8 cellular contexts compared by ENCODE assay signal in the genomic region with DNA sequence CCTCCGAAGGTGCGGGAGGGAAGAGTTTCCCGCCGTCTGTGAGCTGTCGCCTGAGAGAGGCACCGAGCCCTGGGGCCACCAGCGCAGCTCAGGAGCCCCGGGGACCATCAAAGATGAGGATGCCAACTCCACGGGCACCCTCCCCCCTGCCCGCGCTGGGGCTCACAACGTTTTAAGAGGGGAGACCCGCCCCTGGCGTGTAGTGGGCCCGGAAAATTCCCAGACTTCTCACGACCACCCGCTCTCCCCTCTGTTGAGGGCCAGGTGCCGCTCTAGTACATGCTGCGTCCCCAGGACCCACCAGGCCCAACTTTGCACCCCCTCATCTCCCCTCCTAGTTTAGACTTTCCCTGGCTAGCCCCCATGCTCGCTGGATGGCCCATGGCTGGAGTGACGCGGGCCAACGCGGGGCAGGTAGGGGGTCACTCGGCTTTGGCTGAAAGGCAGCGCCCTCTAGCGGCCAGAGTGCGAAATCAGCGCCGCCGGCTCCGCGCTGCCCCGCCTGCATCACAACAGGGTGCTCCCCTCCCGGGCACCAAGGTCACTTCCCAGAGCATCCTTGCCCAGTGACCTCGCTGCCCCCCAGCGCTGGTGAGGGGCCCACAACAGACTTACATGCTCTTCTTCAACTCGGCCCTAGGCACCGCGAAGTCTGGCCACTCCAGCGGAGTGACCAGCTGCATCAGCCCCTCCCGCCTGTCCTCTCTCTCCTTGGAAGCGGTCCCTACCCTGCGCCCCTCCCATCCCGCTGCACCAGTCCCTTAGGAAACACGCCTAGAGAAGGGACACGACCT. TPM values are rescaled to one million over a fixed set of nuclear protein-coding genes. Genes with fewer than 3 reads are reported as not detected.
A peak's percentile ranks its signal among the peaks of the same experiment; 100 is the strongest.
DNase-seq lines count a peak whose midpoint lies in the region; ATAC-seq, FAIRE-seq and TF ChIP-seq lines count a peak whose summit lies in the region.

No MANE protein-coding gene starts in this region.

- peak overlapping the region; percentile 26; the same call in 1 of the 2 replicates for H3K9ac ChIP-seq in HUES64 (ENCODE audit: low read depth, low read length)
- H3K9ac ChIP-seq in SK-N-MC (ENCODE audit: insufficient read length), result no peak overlapping the region

- ATAC-seq in GM18511 (IDR thresholded peaks at IDR 0.05; ENCODE audit: unreplicated experiment) (peak; percentile 72), Right ventricle myocardium inferior (peak; percentile 92), pancreas (peak; percentile 92 to 98 (median 96))

- peaks cover 30% of the 10 kb centered on the region for H3K27me3 Mint-ChIP-seq in activated naive CD4-positive, alpha-beta T cell treated with anti-CD3 and anti-CD28 coated beads, Interleukin-2, amount 10 ng/mL, durations not matched to agents 7 days and 5 days

- no peak for TF ChIP-seq POLR2A in thyroid gland (IDR thresholded peaks at IDR 0.05)

- peaks cover 17% of the 10 kb centered on the region for H3K4me1 Mint-ChIP-seq in activated naive CD4-positive, alpha-beta T cell treated with anti-CD3 and anti-CD28 coated beads, Interleukin-2, amount 10 ng/mL, durations not matched to agents 7 days and 5 days

- H3K9me3 ChIP-seq in AG04450 (ENCODE audit: control insufficient read depth, insufficient read depth, low read length), result no peaks in the 10 kb centered on the region
- no peaks in the 10 kb centered on the region for H3K9me3 ChIP-seq in HUES64 (ENCODE audit: insufficient read depth, low read depth, low read length)
- H3K9me3 ChIP-seq in SK-N-MC (ENCODE audit: low read depth, low read length), result no peaks in the 10 kb centered on the region
- H3K9me3 ChIP-seq in pancreas, result no peaks in the 10 kb centered on the region
- no peaks in the 10 kb centered on the region for H3K9me3 ChIP-seq in thyroid gland

- H3K4me3 ChIP-seq in AG04450 (ENCODE audit: low read depth, low read length), result peak overlapping the region; percentile 36
- H3K4me3 ChIP-seq in HUES64 (ENCODE audit: low read length), result peak overlapping the region; percentile 51
- H3K4me3 ChIP-seq in SK-N-MC, result peak overlapping the region; percentile 63
- peak overlapping the region in 2 of 4 donors; percentile 22 to 27 for H3K4me3 ChIP-seq in pancreas
- peak overlapping the region in 1 of 3 donors; percentile 16 for H3K4me3 ChIP-seq in thyroid gland (replicated peaks in 1 of 3)

- FAIRE-seq in pancreas (lab: Jason Lieb, UNC), result no peak

- POLR2A ChIA-PET in AG04450 (lab: Yijun Ruan, JAX), result interaction anchor here (0.9 to 1.2 kb wide), 2 partner anchors 19 to 30 kb away, joined by 4 to 6 read pairs; no protein-coding TSS in a partner anchor

- no peaks in the 10 kb centered on the region for H3K36me3 ChIP-seq in HUES64 (ENCODE audit: insufficient read depth, low read length)
- no peaks in the 10 kb centered on the region for H3K36me3 ChIP-seq in SK-N-MC (ENCODE audit: insufficient read depth, low read length)
- no peaks in the 10 kb centered on the region for H3K36me3 ChIP-seq in pancreas
- no peaks in the 10 kb centered on the region for H3K36me3 ChIP-seq in thyroid gland

- CTCF ChIA-PET in AG04450 (lab: Charles Lee), result interaction anchor here (0.6 to 4.2 kb wide), 26 partner anchors 8 to 124 kb away, joined by 3 to 35 read pairs (median 5); a partner anchor contains a TSS
- CTCF ChIA-PET in activated naive CD4-positive, alpha-beta T cell treated with anti-CD3 and anti-CD28 coated beads, Interleukin-2, amount 10 ng/mL, durations not matched to agents 7 days and 5 days (lab: Charles Lee), result interaction anchor here (0.7 to 2.4 kb wide), 14 partner anchors 10 to 124 kb away, joined by 3 to 8 read pairs (median 4); a partner anchor contains a TSS

- TF ChIP-seq CTCF in AG04450 (IDR thresholded peaks at IDR 0.05; ENCODE audit: low read depth, low read length), result peak; percentile 82
- TF ChIP-seq CTCF in pancreas (IDR thresholded peaks at IDR 0.05), result peak; percentile 87 to 99 (median 94)
- peak; percentile 62 to 97 (median 88) for TF ChIP-seq CTCF in thyroid gland (IDR thresholded peaks at IDR 0.05)

- H3K27ac Mint-ChIP-seq in activated naive CD4-positive, alpha-beta T cell treated with anti-CD3 and anti-CD28 coated beads, Interleukin-2, amount 10 ng/mL, durations not matched to agents 7 days and 5 days, result no peak overlapping the region

- H3K27me3 ChIP-seq in AG04450 (ENCODE audit: control insufficient read depth, insufficient read depth, low read length) (no peaks in the 10 kb centered on the region), HUES64 (ENCODE audit: insufficient read depth, low read length) (peaks cover 18% of the 10 kb centered on the region), pancreas (no peaks in the 10 kb centered on the region), thyroid gland (no peaks in the 10 kb centered on the region)

- DNase-seq in AG04450 (ENCODE audit: low read depth, low spot score) (peak; percentile 29), SK-N-MC (ENCODE audit: low read depth, low spot score) (no peak), Right ventricle myocardium inferior (ENCODE audit: missing footprints) (peak; percentile 88), pancreas (peak; percentile 49 to 93 (median 75)), thyroid gland (peak; percentile 67 to 69)
- DNase-seq in activated naive CD4-positive, alpha-beta T cell treated with anti-CD3 and anti-CD28 coated beads, Interleukin-2, amount 10 ng/mL, durations not matched to agents 7 days and 5 days, result peak; percentile 80

- H3K9me3 Mint-ChIP-seq in activated naive CD4-positive, alpha-beta T cell treated with anti-CD3 and anti-CD28 coated beads, Interleukin-2, amount 10 ng/mL, durations not matched to agents 7 days and 5 days, result no peaks in the 10 kb centered on the region

- H3K4me1 ChIP-seq in HUES64 (ENCODE audit: insufficient read depth, low read length) (peaks cover 3% of the 10 kb centered on the region; the same call in 1 of the 2 replicates), pancreas (peaks cover 0 to 3% (median 0%) of the 10 kb centered on the region in 3 donors), thyroid gland (peaks cover 0 to 15% of the 10 kb centered on the region in 2 donors)

- H3K4me3 Mint-ChIP-seq in activated naive CD4-positive, alpha-beta T cell treated with anti-CD3 and anti-CD28 coated beads, Interleukin-2, amount 10 ng/mL, durations not matched to agents 7 days and 5 days, result peak overlapping the region; percentile 58

- H3K36me3 Mint-ChIP-seq in activated naive CD4-positive, alpha-beta T cell treated with anti-CD3 and anti-CD28 coated beads, Interleukin-2, amount 10 ng/mL, durations not matched to agents 7 days and 5 days, result no peaks in the 10 kb centered on the region

- intact Hi-C loops in Right ventricle myocardium inferior (cut with DNase I), result no loop called here
- intact Hi-C loops in pancreas (cut with DNase I), result loop anchor here in 1 of 3 donors (5.0 kb wide), 1 partner anchor 119 kb away; no protein-coding TSS in a partner anchor
- intact Hi-C loops in thyroid gland (cut with DNase I), result no loop called here

- H3K27ac ChIP-seq in AG04450 (ENCODE audit: low read depth, low read length), result peak overlapping the region; percentile 84
- no peak overlapping the region for H3K27ac ChIP-seq in HUES64 (ENCODE audit: low read depth, low read length)
- no peak overlapping the region for H3K27ac ChIP-seq in SK-N-MC
- no peak overlapping the region for H3K27ac ChIP-seq in pancreas
- H3K27ac ChIP-seq in thyroid gland, result no peak overlapping the region

- WGBS in HUES64, result 24% methylated on average over 47 of the region's 47 CpGs
- 12 to 15% methylated on average over 42 to 47 of the region's 47 CpGs for WGBS in pancreas, 2 donors
- 14 to 15% methylated on average over 26 to 33 of the region's 47 CpGs for WGBS in thyroid gland, 2 donors

RNA-seq across cellular contexts. Expression of a gene that starts 1.8 kb away (rescaled TPM):
- 0.05 and 0.06 TPM in 2 replicates for polyA plus RNA-seq in AG04450 (2011; rRNA removed)
- not detected in 2 replicates for polyA minus RNA-seq in AG04450 (2011; rRNA and poly(A)+ RNA removed)
- polyA plus RNA-seq in HUES64 (2013, experiment 1 of 2), result not detected
- not detected for polyA plus RNA-seq in HUES64 (2013, experiment 2 of 2)
- total RNA-seq in Right ventricle myocardium inferior, result not detected
- total RNA-seq in pancreas, result under 1 TPM in 2 of 6 donors, not detected in 4; 0.12 to 0.15 TPM
- under 1 TPM in 1 of 2 donors, not detected in 1; 0.02 TPM for polyA plus RNA-seq in pancreas
- total RNA-seq in thyroid gland, result not detected

RNA-seq across cellular contexts. Expression of a gene that starts 13.9 kb away (rescaled TPM):
- polyA plus RNA-seq in AG04450 (2011; rRNA removed), result 2.0 and 3.2 TPM in 2 replicates
- 0.74 and 0.83 TPM in 2 replicates for polyA minus RNA-seq in AG04450 (2011; rRNA and poly(A)+ RNA removed)
- polyA plus RNA-seq in HUES64 (2013, experiment 1 of 2), result 0.45 TPM
- polyA plus RNA-seq in HUES64 (2013, experiment 2 of 2), result 0.57 TPM
- total RNA-seq in Right ventricle myocardium inferior, result 0.30 TPM
- total RNA-seq in pancreas, result 1 to 10 TPM; 3.4 to 9.7 (median 8.1) TPM
- polyA plus RNA-seq in pancreas, result 10 to 100 TPM in 1 of 2 donors, 1 to 10 TPM in 1; 9.8 to 21.6 TPM
- total RNA-seq in thyroid gland, result under 1 TPM in 3 of 4 donors, not detected in 1; 0.27 to 0.56 (median 0.29) TPM
